Comparison of ENCODE assay signal across 8 cellular contexts in genomic region chr16:79598341-79599181, GRCh38. TPM values are rescaled to one million over a fixed set of nuclear protein-coding genes. Genes with fewer than 3 reads are reported as not detected.
DNase-seq lines count a peak whose midpoint lies in the region; ATAC-seq and TF ChIP-seq lines count a peak whose summit lies in the region.

No MANE protein-coding gene starts in this region.

- H3K27me3 ChIP-seq in liver (ENCODE audit: control insufficient read depth in 4 of 4, insufficient read depth in 4 of 4, low read length in 3 of 4), result no peaks in the 10 kb centered on the region

- H3K27ac Mint-ChIP-seq in activated B cell treated with CpG ODN at 0.5 μM for 24 hours, result no peak overlapping the region
- H3K27ac Mint-ChIP-seq in dendritic cell treated with granulocyte-macrophage colony-stimulating factor and Interleukin-4, amounts not matched to agents 40 ng/mL and 50 ng/mL, for 4 days, result peak overlapping the region; percentile 94

- DNase-seq in AG09309 (ENCODE audit: low read depth), result no peak
- no peak for DNase-seq in LNCaP clone FGC (ENCODE audit: low read depth)
- DNase-seq in activated B cell treated with CpG ODN at 0.5 μM for 24 hours, result peak; percentile 22
- DNase-seq in stimulated activated CD4-positive, alpha-beta T cell treated with anti-CD3 and anti-CD28 coated beads, Interleukin-4, amount 100 ng/mL, for 1 hour, result peak; percentile 43
- no peak for DNase-seq in epidermal melanocyte (ENCODE audit: insufficient read length, low spot score)

- peak; percentile 45 to 63 for TF ChIP-seq RAD21 in liver (IDR thresholded peaks at IDR 0.05)

- no peaks in the 10 kb centered on the region for H3K9me3 ChIP-seq in liver (ENCODE audit: control insufficient read depth in 4 of 4, low read length in 3 of 4)

- peaks cover 4 to 39% (median 24%) of the 10 kb centered on the region in 4 donors for H3K4me1 ChIP-seq in liver (ENCODE audit: control insufficient read depth in 4 of 4, insufficient read depth in 4 of 4, low read length in 3 of 4)

- H3K27ac ChIP-seq in liver (ENCODE audit: low read depth in 1 of 2, low read length in 2 of 2), result peak overlapping the region; percentile 88 to 94

- intact Hi-C loops in activated B cell treated with CpG ODN at 0.5 μM for 24 hours (cut with micrococcal nuclease), result no loop called here
- intact Hi-C loops in dendritic cell treated with granulocyte-macrophage colony-stimulating factor and Interleukin-4, amounts not matched to agents 40 ng/mL and 50 ng/mL, for 4 days (cut with micrococcal nuclease), result loop anchor here (10.0 kb wide), 1 partner anchor 184 kb away; no protein-coding TSS in a partner anchor

- H3K4me3 Mint-ChIP-seq in activated B cell treated with CpG ODN at 0.5 μM for 24 hours, result peak overlapping the region; percentile 64
- peak overlapping the region; percentile 93 for H3K4me3 Mint-ChIP-seq in dendritic cell treated with granulocyte-macrophage colony-stimulating factor and Interleukin-4, amounts not matched to agents 40 ng/mL and 50 ng/mL, for 4 days

- POLR2A ChIA-PET in activated B cell treated with CpG ODN at 0.5 μM for 24 hours (lab: Charles Lee), result no interaction called here

- H3K4me3 ChIP-seq in AG09309 (ENCODE audit: control insufficient read depth, low read depth, low read length), result peak overlapping the region; percentile 15
- peak overlapping the region; percentile 42 for H3K4me3 ChIP-seq in LNCaP clone FGC (ENCODE audit: low read depth, low read length)
- H3K4me3 ChIP-seq in liver (ENCODE audit: low read depth in 1 of 3, low read length in 3 of 3), result peak overlapping the region; percentile 84 to 98 (median 97)

- peaks cover 0 to 2% (median 0%) of the 10 kb centered on the region in 4 donors for H3K36me3 ChIP-seq in liver (ENCODE audit: control insufficient read depth in 4 of 4, insufficient read depth in 3 of 4, low read depth in 1 of 4, low read length in 3 of 4)

- TF ChIP-seq CTCF in AG09309 (IDR thresholded peaks at IDR 0.05; ENCODE audit: control insufficient read depth, insufficient read depth, low read depth, low read length, missing control alignments) (no peak), LNCaP clone FGC (IDR thresholded peaks at IDR 0.05; ENCODE audit: control insufficient read depth, extremely low read depth, insufficient read depth) (0 out of 2 replicates have a peak, but pooled peaks have one; percentile 12), activated B cell treated with CpG ODN at 0.5 μM for 24 hours (IDR thresholded peaks at IDR 0.05) (no peak), liver (IDR thresholded peaks at IDR 0.05; ENCODE audit: low read depth, low read length, missing input control) (peak; percentile 27)

- H3K9me3 Mint-ChIP-seq in activated B cell treated with CpG ODN at 0.5 μM for 24 hours, result no peaks in the 10 kb centered on the region
- H3K9me3 Mint-ChIP-seq in dendritic cell treated with granulocyte-macrophage colony-stimulating factor and Interleukin-4, amounts not matched to agents 40 ng/mL and 50 ng/mL, for 4 days, result no peaks in the 10 kb centered on the region

- under 1% methylated on average over 51 of the region's 51 CpGs for WGBS in liver

- ATAC-seq in activated B cell treated with CpG ODN at 0.5 μM for 24 hours (ENCODE audit: low read depth) (no peak), HG03039 (IDR thresholded peaks at IDR 0.05; ENCODE audit: unreplicated experiment) (no peak)

- H3K9ac ChIP-seq in liver (ENCODE audit: low read depth in 1 of 2, low read length in 2 of 2), result peak overlapping the region; percentile 77 to 96

- peaks cover 35% of the 10 kb centered on the region for H3K4me1 Mint-ChIP-seq in activated B cell treated with CpG ODN at 0.5 μM for 24 hours
- peaks cover 41% of the 10 kb centered on the region for H3K4me1 Mint-ChIP-seq in dendritic cell treated with granulocyte-macrophage colony-stimulating factor and Interleukin-4, amounts not matched to agents 40 ng/mL and 50 ng/mL, for 4 days (ENCODE audit: low read depth)

- no peaks in the 10 kb centered on the region for H3K36me3 Mint-ChIP-seq in activated B cell treated with CpG ODN at 0.5 μM for 24 hours (ENCODE audit: low read depth)
- H3K36me3 Mint-ChIP-seq in dendritic cell treated with granulocyte-macrophage colony-stimulating factor and Interleukin-4, amounts not matched to agents 40 ng/mL and 50 ng/mL, for 4 days (ENCODE audit: low read depth), result peaks cover 87% of the 10 kb centered on the region

- CTCF ChIA-PET in activated B cell treated with CpG ODN at 0.5 μM for 24 hours (lab: Charles Lee), result no interaction called here

- H3K27me3 Mint-ChIP-seq in activated B cell treated with CpG ODN at 0.5 μM for 24 hours, result peaks cover 29% of the 10 kb centered on the region
- peaks cover 12% of the 10 kb centered on the region for H3K27me3 Mint-ChIP-seq in dendritic cell treated with granulocyte-macrophage colony-stimulating factor and Interleukin-4, amounts not matched to agents 40 ng/mL and 50 ng/mL, for 4 days

TF ChIP-seq in liver, 16 proteins besides CTCF, POLR2A, EP300 and RAD21:
- TF ChIP-seq HNF4A (conservative IDR thresholded peaks at IDR 0.05) (peak in 1 of 2 donors; percentile 12), TAF1 (conservative IDR thresholded peaks at IDR 0.05) (peak; percentile 21), FOXA2 (IDR thresholded peaks at IDR 0.05) (no peak)

RNA-seq across cellular contexts. Expression of gene MAF, which starts 2.0 kb away (rescaled TPM):
- 0.15 and 0.18 TPM in 2 replicates for total RNA-seq in activated B cell treated with CpG ODN at 0.5 μM for 24 hours
- 10 to 100 TPM; 16.0 to 20.9 TPM for total RNA-seq in liver
- 10 to 100 TPM in 1 of 2 donors, 1 to 10 TPM in 1; 9.7 to 17.5 TPM for polyA plus RNA-seq in liver

Comparison
In these comparisons a context has a peak if more than half of its experiments do, and no peak if none do; other contexts are left out.
1. DNase-seq: peak in activated B cell treated with CpG ODN at 0.5 μM for 24 hours (single experiment) and stimulated activated CD4-positive, alpha-beta T cell treated with anti-CD3 and anti-CD28 coated beads, Interleukin-4, amount 100 ng/mL, for 1 hour (single experiment); none in AG09309 (single experiment), LNCaP clone FGC (single experiment) and epidermal melanocyte (single experiment).
2. H3K4me3 ChIP-seq: peak in every context shown above with its lines; median percentile 97 in liver; 42 in LNCaP clone FGC; 15 in AG09309.
3. CTCF ChIP-seq: peak in LNCaP clone FGC (single experiment) and liver (single experiment); none in AG09309 (single experiment) and activated B cell treated with CpG ODN at 0.5 μM for 24 hours (single experiment).
4. RNA of gene MAF, which starts 2.0 kb away (total RNA-seq): 16.0 to 20.9 TPM in liver; 0.15 to 0.18 TPM in activated B cell treated with CpG ODN at 0.5 μM for 24 hours; every median in the first group is over 10 times any median in the second.